ENCODE assay signal across 19 cellular contexts in genomic region chr7:155864991-155865690, GRCh38. TPM values are rescaled to one million over a fixed set of nuclear protein-coding genes. Genes with fewer than 3 reads are reported as not detected.
DNase-seq lines count a peak whose midpoint lies in the region; ATAC-seq and TF ChIP-seq lines count a peak whose summit lies in the region.
"Had no signal": no experiment of that assay in that cellular context is flagged by ENCODE, and none has a peak within 500 bp of the region (broad histone marks: within the 10 kb centered on the region; RNA-seq: fewer than 3 reads in every experiment).

No MANE protein-coding gene starts in this region.

- no peak overlapping the region for H3K27ac Mint-ChIP-seq in natural killer cell treated with Interleukin-12 subunit alpha and Interleukin-12 subunit beta and Interleukin-15 and Interleukin-18, amount 100 ng/mL, for 72 hours
- no peak overlapping the region for H3K27ac Mint-ChIP-seq in natural killer cell
- H3K27ac Mint-ChIP-seq: HFFc6 had no signal

- intact Hi-C loops in natural killer cell (cut with micrococcal nuclease) = no loop called here
- intact Hi-C loops in esophagus muscularis mucosa (cut with DNase I) = no loop called here
- intact Hi-C loops in spleen (cut with DNase I; ENCODE audit: low total_unique reads) = no loop called here
- intact Hi-C loops in ovary (cut with DNase I) = no loop called here

- DNase-seq in natural killer cell treated with Interleukin-12 subunit alpha and Interleukin-12 subunit beta and Interleukin-15 and Interleukin-18, amount 100 ng/mL, for 72 hours (ENCODE audit: low spot score) = peak; percentile 49
- DNase-seq in natural killer cell (no peak), esophagus muscularis mucosa (ENCODE audit: extremely low spot score) (peak; percentile 83), spleen (peak; percentile 19), RPMI8226 (no peak), ovary (no peak)
- DNase-seq: ACHN, AML-193, EL, HFFc6, KBM-7, NCI-H1436, NCI-H2029 treated with DMSO at 0.1 percent for 48 hours, NCI-H510A, NCI-H82, PC-3 had no signal

- H3K36me3 ChIP-seq in esophagus muscularis mucosa = no peaks in the 10 kb centered on the region
- no peaks in the 10 kb centered on the region for H3K36me3 ChIP-seq in spleen
- no peaks in the 10 kb centered on the region for H3K36me3 ChIP-seq in ovary

- no peak overlapping the region for H3K4me3 Mint-ChIP-seq in natural killer cell treated with Interleukin-12 subunit alpha and Interleukin-12 subunit beta and Interleukin-15 and Interleukin-18, amount 100 ng/mL, for 72 hours
- no peak overlapping the region for H3K4me3 Mint-ChIP-seq in natural killer cell
- H3K4me3 Mint-ChIP-seq: CD14-positive monocyte, HFFc6 had no signal

- ATAC-seq in natural killer cell treated with Interleukin-12 subunit alpha and Interleukin-12 subunit beta and Interleukin-15 and Interleukin-18, amount 100 ng/mL, for 72 hours = no peak
- ATAC-seq in natural killer cell = no peak
- no peak for ATAC-seq in HG03159 (IDR thresholded peaks at IDR 0.05; ENCODE audit: unreplicated experiment)
- ATAC-seq: PC-3 had no signal

- H3K4me3 ChIP-seq in esophagus muscularis mucosa (no peak overlapping the region), spleen (no peak overlapping the region), ovary (no peak overlapping the region)

- H3K27me3 ChIP-seq in esophagus muscularis mucosa = peaks cover 0 to 52% (median 2%) of the 10 kb centered on the region in 4 donors
- H3K27me3 ChIP-seq in spleen (replicated peaks in 1 of 7) = peaks cover 0 to 32% (median 4%) of the 10 kb centered on the region in 7 donors
- H3K27me3 ChIP-seq in ovary = no peaks in the 10 kb centered on the region

- no peak for TF ChIP-seq CTCF in natural killer cell (IDR thresholded peaks at IDR 0.05)
- TF ChIP-seq CTCF in esophagus muscularis mucosa (IDR thresholded peaks at IDR 0.05) = no peak
- no peak for TF ChIP-seq CTCF in spleen (IDR thresholded peaks at IDR 0.05 in 8 of 11, conservative IDR thresholded peaks at IDR 0.05 in 3 of 11)
- TF ChIP-seq CTCF in ovary (IDR thresholded peaks at IDR 0.05) = no peak

- TF ChIP-seq EP300 in esophagus muscularis mucosa (IDR thresholded peaks at IDR 0.05) (no peak), ovary (IDR thresholded peaks at IDR 0.05) (no peak)

- WGBS in esophagus muscularis mucosa = 64% methylated on average over 9 of the region's 11 CpGs
- WGBS in spleen, 5 donors = 76 to 90% (median 80%) methylated on average over 11 of the region's 11 CpGs
- WGBS in ovary, 3 donors = 72 to 76% (median 76%) methylated on average over 11 of the region's 11 CpGs

- H3K9me3 ChIP-seq in esophagus muscularis mucosa = no peaks in the 10 kb centered on the region
- H3K9me3 ChIP-seq in spleen = no peaks in the 10 kb centered on the region
- H3K9me3 ChIP-seq in ovary = no peaks in the 10 kb centered on the region
- H3K9me3 ChIP-seq: Caco-2 had no signal

- no peaks in the 10 kb centered on the region for H3K4me1 Mint-ChIP-seq in natural killer cell treated with Interleukin-12 subunit alpha and Interleukin-12 subunit beta and Interleukin-15 and Interleukin-18, amount 100 ng/mL, for 72 hours (ENCODE audit: low read depth in 2 of 2)
- H3K4me1 Mint-ChIP-seq in natural killer cell = no peaks in the 10 kb centered on the region
- H3K4me1 Mint-ChIP-seq: CD14-positive monocyte had no signal

- peaks cover 0 to 8% of the 10 kb centered on the region in 2 donors for H3K27me3 Mint-ChIP-seq in natural killer cell treated with Interleukin-12 subunit alpha and Interleukin-12 subunit beta and Interleukin-15 and Interleukin-18, amount 100 ng/mL, for 72 hours
- peaks cover 8 to 31% of the 10 kb centered on the region in 2 donors for H3K27me3 Mint-ChIP-seq in natural killer cell (ENCODE audit: low read depth in 2 of 2)

- TF ChIP-seq POLR2A in esophagus muscularis mucosa (IDR thresholded peaks at IDR 0.05; ENCODE audit: low read depth) (no peak), spleen (IDR thresholded peaks at IDR 0.05) (no peak), ovary (IDR thresholded peaks at IDR 0.05) (no peak)

- H3K9me3 Mint-ChIP-seq in natural killer cell treated with Interleukin-12 subunit alpha and Interleukin-12 subunit beta and Interleukin-15 and Interleukin-18, amount 100 ng/mL, for 72 hours = no peaks in the 10 kb centered on the region
- no peaks in the 10 kb centered on the region for H3K9me3 Mint-ChIP-seq in natural killer cell

- H3K27ac ChIP-seq in esophagus muscularis mucosa (replicated peaks in 1 of 4) = no peak overlapping the region
- no peak overlapping the region for H3K27ac ChIP-seq in spleen
- no peak overlapping the region for H3K27ac ChIP-seq in ovary

- no peaks in the 10 kb centered on the region for H3K36me3 Mint-ChIP-seq in natural killer cell treated with Interleukin-12 subunit alpha and Interleukin-12 subunit beta and Interleukin-15 and Interleukin-18, amount 100 ng/mL, for 72 hours
- no peaks in the 10 kb centered on the region for H3K36me3 Mint-ChIP-seq in natural killer cell
- H3K36me3 Mint-ChIP-seq: CD14-positive monocyte had no signal

- H3K4me1 ChIP-seq in esophagus muscularis mucosa (peaks cover 0 to 9% (median 1%) of the 10 kb centered on the region in 4 donors), spleen (peaks cover 0 to 15% (median 8%) of the 10 kb centered on the region in 6 donors), ovary (ENCODE audit: insufficient read depth) (no peaks in the 10 kb centered on the region)
- H3K4me1 ChIP-seq: Caco-2 had no signal

RNA-seq across cellular contexts. Expression of gene SHH, which starts 52.9 kb away (rescaled TPM):
- not detected for total RNA-seq in natural killer cell treated with Interleukin-12 subunit alpha and Interleukin-12 subunit beta and Interleukin-15 and Interleukin-18, amount 100 ng/mL, for 72 hours
- total RNA-seq in natural killer cell (not detected), esophagus muscularis mucosa (not detected), spleen (not detected), ovary (under 1 TPM in 2 of 7 donors, not detected in 5; 0.33 to 0.48 TPM)
- polyA plus RNA-seq in spleen (not detected), ovary (not detected)
- total RNA-seq: HFFc6 had no signal
- polyA plus RNA-seq: CD14-positive monocyte had no signal

Comparison
In these comparisons a context has a peak if more than half of its experiments do, and no peak if none do; other contexts are left out.
1. DNase-seq: peak in natural killer cell treated with Interleukin-12 subunit alpha and Interleukin-12 subunit beta and Interleukin-15 and Interleukin-18, amount 100 ng/mL, for 72 hours (single experiment), esophagus muscularis mucosa (single experiment) and spleen (single experiment); none in natural killer cell (single experiment), RPMI8226 (single experiment) and ovary (0 of 5).